Comparison of ENCODE assay signal across 8 cellular contexts in the genomic region with DNA sequence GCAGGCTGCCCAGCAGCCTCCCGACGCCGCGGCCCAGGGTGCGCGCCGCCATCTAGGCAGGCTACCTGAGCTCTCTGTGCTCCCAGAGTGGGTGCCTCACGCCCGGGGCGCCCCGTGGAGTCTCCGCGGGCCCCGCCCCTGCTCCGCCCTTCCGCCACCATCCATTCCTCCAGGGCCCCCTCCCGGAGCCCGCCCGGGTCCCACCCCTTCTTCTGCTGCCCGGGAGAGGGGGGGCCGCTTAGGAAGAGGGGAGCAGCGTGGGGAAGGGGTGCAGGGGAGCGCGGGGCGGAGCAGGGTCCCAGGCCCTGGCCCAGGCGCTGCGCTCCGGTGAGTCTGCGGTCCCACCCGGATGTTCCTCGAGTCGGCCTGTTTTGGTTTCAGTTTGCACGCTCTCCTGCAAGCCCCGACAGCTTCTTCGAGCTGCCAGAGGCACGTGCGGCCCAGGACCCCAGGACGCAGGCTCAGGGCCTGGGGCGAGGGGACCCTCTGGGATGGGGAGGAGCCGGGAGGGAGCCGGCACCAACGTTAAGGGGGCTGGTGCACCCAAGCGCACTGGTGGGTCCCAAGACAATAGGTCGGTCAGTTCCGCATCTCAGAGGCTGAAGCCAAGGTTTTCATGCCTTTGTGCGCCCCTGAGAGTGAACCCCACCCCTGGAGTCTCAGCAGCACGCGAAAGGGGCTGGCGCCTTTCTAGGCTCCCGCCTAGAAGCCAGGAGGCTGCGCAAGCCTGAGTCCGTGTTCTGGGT. TPM values are rescaled to one million over a fixed set of nuclear protein-coding genes. Genes with fewer than 3 reads are reported as not detected.
A peak's percentile ranks its signal among the peaks of the same experiment; 100 is the strongest.
DNase-seq lines count a peak whose midpoint lies in the region; ATAC-seq lines count a peak whose summit lies in the region.

A gene (minus strand): TSS at position 89 of the 746 bp plus-strand sequence. CDS start 37 bp downstream, at position 52.

- no peaks in the 10 kb centered on the region for H3K36me3 Mint-ChIP-seq in dendritic cell treated with granulocyte-macrophage colony-stimulating factor and Interleukin-4, amounts not matched to agents 40 ng/mL and 50 ng/mL, for 4 days (ENCODE audit: low read depth)

- no peak within 1 kb of the TSS for H2AK5ac ChIP-seq in mesendoderm (ENCODE audit: low read length)

- H3K4me1 ChIP-seq in mesendoderm (ENCODE audit: control insufficient read depth, low read depth, low read length) = no peaks in the 10 kb centered on the region

- no peaks in the 10 kb centered on the region for H3K9me3 Mint-ChIP-seq in dendritic cell treated with granulocyte-macrophage colony-stimulating factor and Interleukin-4, amounts not matched to agents 40 ng/mL and 50 ng/mL, for 4 days

- H4K8ac ChIP-seq in mesendoderm (ENCODE audit: low read depth, low read length) = no peak within 1 kb of the TSS

- no peaks in the 10 kb centered on the region for H3K9me3 ChIP-seq in KOPT-K1 (ENCODE audit: insufficient read depth, low read length, poor library complexity, severe bottlenecking)

- no peak within 1 kb of the TSS for H2BK15ac ChIP-seq in mesendoderm (replicated peaks; ENCODE audit: low read depth)

- H2BK5ac ChIP-seq in mesendoderm (ENCODE audit: low read length) = no peak within 1 kb of the TSS

- no CpG with 5 or more reads among the region's 52 CpGs for WGBS in mesendoderm (ENCODE audit: extremely low coverage, insufficient coverage, low lambda C conversion rate)

- DNase-seq in ELR (ENCODE audit: low read depth) (peak; percentile 50), mesendoderm (no peak), NCI-H1930 (lab: John Stamatoyannopoulos, UW) (no peak)
- peak; percentile 74 for DNase-seq in activated CD4-positive, alpha-beta T cell treated with anti-CD3 and anti-CD28 coated beads for 48 hours
- DNase-seq in stimulated activated CD8-positive, alpha-beta memory T cell treated with anti-CD3 and anti-CD28 coated beads, Interleukin-15, amount 100 ng/mL, for 4 hours (ENCODE audit: low read depth in 2 of 2) = peak; percentile 51 to 55

- peaks cover 19% of the 10 kb centered on the region for H3K27me3 Mint-ChIP-seq in dendritic cell treated with granulocyte-macrophage colony-stimulating factor and Interleukin-4, amounts not matched to agents 40 ng/mL and 50 ng/mL, for 4 days

- H3K4me1 Mint-ChIP-seq in dendritic cell treated with granulocyte-macrophage colony-stimulating factor and Interleukin-4, amounts not matched to agents 40 ng/mL and 50 ng/mL, for 4 days (ENCODE audit: low read depth) = peaks cover 37% of the 10 kb centered on the region

- peak within 1 kb of the TSS; percentile 54 for H3K56ac ChIP-seq in mesendoderm (ENCODE audit: low read length)

- intact Hi-C loops in dendritic cell treated with granulocyte-macrophage colony-stimulating factor and Interleukin-4, amounts not matched to agents 40 ng/mL and 50 ng/mL, for 4 days (cut with micrococcal nuclease) = loop anchor here (10.0 kb wide), 1 partner anchor 637 kb away; a partner anchor contains a TSS

- H3K27ac ChIP-seq in KOPT-K1 (ENCODE audit: low read depth, low read length, poor library complexity, severe bottlenecking) (peak within 1 kb of the TSS; percentile 79), mesendoderm (ENCODE audit: low read depth, low read length) (no peak within 1 kb of the TSS)

- H4K5ac ChIP-seq in mesendoderm (ENCODE audit: low read length) = no peak within 1 kb of the TSS

- peak; percentile 64 for ATAC-seq in GM21529 (IDR thresholded peaks at IDR 0.05; ENCODE audit: unreplicated experiment)

- peak within 1 kb of the TSS; percentile 24 for H3K9ac ChIP-seq in mesendoderm (ENCODE audit: low read length)

- H3K4me3 ChIP-seq in mesendoderm (ENCODE audit: low read length) = no peak within 1 kb of the TSS

- no peaks in the 10 kb centered on the region for H3K79me2 ChIP-seq in mesendoderm (ENCODE audit: control insufficient read depth, insufficient read depth, low read length)

- H3K36me3 ChIP-seq in KOPT-K1 (ENCODE audit: insufficient read depth, low read length) (peaks cover 16% of the 10 kb centered on the region; the same call in 1 of the 2 replicates), mesendoderm (ENCODE audit: control insufficient read depth, insufficient read depth, low read length) (no peaks in the 10 kb centered on the region)

- H3K18ac ChIP-seq in mesendoderm (ENCODE audit: low read length) = no peak within 1 kb of the TSS

- H2BK120ac ChIP-seq in mesendoderm (ENCODE audit: low read depth, low read length) = no peak within 1 kb of the TSS

- H3K4ac ChIP-seq in mesendoderm (ENCODE audit: low read depth, low read length) = no peak within 1 kb of the TSS

- H3K27me3 ChIP-seq in mesendoderm (ENCODE audit: insufficient read depth, low read length, poor library complexity) = peaks cover 43% of the 10 kb centered on the region

- H3K27ac Mint-ChIP-seq in dendritic cell treated with granulocyte-macrophage colony-stimulating factor and Interleukin-4, amounts not matched to agents 40 ng/mL and 50 ng/mL, for 4 days = peak within 1 kb of the TSS; percentile 84

- no peaks in the 10 kb centered on the region for H3K79me1 ChIP-seq in mesendoderm (ENCODE audit: low read length)

- H3K4me3 Mint-ChIP-seq in dendritic cell treated with granulocyte-macrophage colony-stimulating factor and Interleukin-4, amounts not matched to agents 40 ng/mL and 50 ng/mL, for 4 days = peak within 1 kb of the TSS; percentile 80

- peak within 1 kb of the TSS; percentile 48 for H3K4me2 ChIP-seq in mesendoderm (ENCODE audit: low read length)

- no peak within 1 kb of the TSS for H3K23ac ChIP-seq in mesendoderm (ENCODE audit: low read length)

RNA-seq across cellular contexts. Expression of the gene that starts here (rescaled TPM):
- 0.15 TPM for polyA plus RNA-seq in mesendoderm (2013, experiment 1 of 2)
- 0.21 TPM for polyA plus RNA-seq in mesendoderm (2013, experiment 2 of 2)

Comparison
In these comparisons a context has a peak if more than half of its experiments do, and no peak if none do; other contexts are left out.
1. DNase-seq: peak in ELR (single experiment), activated CD4-positive, alpha-beta T cell treated with anti-CD3 and anti-CD28 coated beads for 48 hours (single experiment) and stimulated activated CD8-positive, alpha-beta memory T cell treated with anti-CD3 and anti-CD28 coated beads, Interleukin-15, amount 100 ng/mL, for 4 hours (2 of 2); none in mesendoderm (single experiment) and NCI-H1930 (0 of 2).